ENCODE assay signal across 8 cellular contexts in genomic region chr5:55146543-55147151, GRCh38. TPM values are rescaled to one million over a fixed set of nuclear protein-coding genes. Genes with fewer than 3 reads are reported as not detected.
DNase-seq lines count a peak whose midpoint lies in the region; ATAC-seq, FAIRE-seq and TF ChIP-seq lines count a peak whose summit lies in the region.

No MANE protein-coding gene starts in this region.

- no peak overlapping the region for H2AFZ ChIP-seq in HepG2 (ENCODE audit: low read length)

- CTCF ChIA-PET in activated CD4-positive, alpha-beta T cell treated with anti-CD3 and anti-CD28 coated beads for 36 hours (lab: Charles Lee): interaction anchor here (0.6 to 4.3 kb wide), 32 partner anchors 13 to 630 kb away, joined by 3 to 57 read pairs (median 4); partner anchors contain the start of genes ESM1 and GPX8
- CTCF ChIA-PET in HepG2 (lab: Yijun Ruan, JAX; ENCODE audit: low intra/inter-chr PET ratio, low total read pairs): interaction anchor here (1.4 to 2.8 kb wide), 3 partner anchors 202 to 629 kb away, joined by 6 to 19 read pairs (median 9); partner anchors contain the start of gene SNX18

- no peak overlapping the region for H3K4me3 ChIP-seq in choroid plexus epithelial cell (ENCODE audit: low read depth, low read length)
- H3K4me3 ChIP-seq in HepG2 (replicated peaks in 1 of 3; ENCODE audit: insufficient read depth in 1 of 3, low read depth in 2 of 3, low read length in 3 of 3): no peak overlapping the region

- peaks cover 1 to 6% of the 10 kb centered on the region in 2 experiments; a peak in 2 of 5 replicates for H3K27me3 ChIP-seq in HepG2 (ENCODE audit: control insufficient read depth in 1 of 2, insufficient read depth in 2 of 2, low read length in 2 of 2)

- DNase-seq in AG20443 (ENCODE audit: low spot score): peak; percentile 84
- DNase-seq in NCI-H526 treated with DMSO at 0.1 percent for 48 hours (lab: John Stamatoyannopoulos, UW): peak; percentile 39
- peak; percentile 88 for DNase-seq in activated CD4-positive, alpha-beta T cell treated with anti-CD3 and anti-CD28 coated beads for 36 hours
- peak; percentile 92 for DNase-seq in choroid plexus epithelial cell (ENCODE audit: low read depth)
- peak; percentile 71 for DNase-seq in HepG2 (ENCODE audit: low spot score)
- peak; percentile 66 to 70 for DNase-seq in stimulated activated CD4-positive, alpha-beta T cell treated with anti-CD3 and anti-CD28 coated beads, Interleukin-4, amount 100 ng/mL, for 48 hours (ENCODE audit: low read depth in 2 of 2)

- no peak for TF ChIP-seq POLR2A in HepG2 (IDR thresholded peaks at IDR 0.05; ENCODE audit: insufficient read depth in 1 of 2, low read depth in 2 of 2, low read length in 2 of 2)

- H3K4me1 ChIP-seq in HepG2 (ENCODE audit: insufficient read depth, low read length): no peaks in the 10 kb centered on the region

- intact Hi-C loops in activated CD4-positive, alpha-beta T cell treated with anti-CD3 and anti-CD28 coated beads for 36 hours (cut with DNase I, micrococcal nuclease): loop anchor here (1.0 to 2.0 kb wide), 4 partner anchors 202 to 630 kb away; partner anchors contain the start of gene SNX18 (in 2 of the 2)
- intact Hi-C loops in HepG2 (cut with micrococcal nuclease; ENCODE audit: unreplicated experiment): loop anchor here (1.0 to 10.0 kb wide), 3 partner anchors 202 to 632 kb away; partner anchors contain the start of gene SNX18

- no peaks in the 10 kb centered on the region for H3K9me3 ChIP-seq in HepG2 (ENCODE audit: low read length)

- H3K27ac ChIP-seq in HepG2 (ENCODE audit: extremely low read length, insufficient read depth, low read length): no peak overlapping the region

- no peak overlapping the region for H3K27ac Mint-ChIP-seq in activated CD4-positive, alpha-beta T cell treated with anti-CD3 and anti-CD28 coated beads for 36 hours

- in situ Hi-C loops in HepG2 (cut with HindIII; ENCODE audit: extremely low pct_ligation_motif_present, low pct_unique_long_range_greater_than_20kb): loop anchor here (10.0 kb wide), 1 partner anchor 202 kb away; no protein-coding TSS in a partner anchor

- H3K79me2 ChIP-seq in HepG2 (ENCODE audit: insufficient read depth, low read length): no peaks in the 10 kb centered on the region

- ATAC-seq in GM19043 (IDR thresholded peaks at IDR 0.05; ENCODE audit: low read depth, unreplicated experiment) (peak; percentile 89), HG03565 (IDR thresholded peaks at IDR 0.05; ENCODE audit: unreplicated experiment) (peak; percentile 64), HepG2 (peak; percentile 94)
- peak; percentile 95 for ATAC-seq in activated CD4-positive, alpha-beta T cell treated with anti-CD3 and anti-CD28 coated beads for 36 hours

- H3K4me1 Mint-ChIP-seq in activated CD4-positive, alpha-beta T cell treated with anti-CD3 and anti-CD28 coated beads for 36 hours: peaks cover 15% of the 10 kb centered on the region

- H3K9ac ChIP-seq in HepG2 (ENCODE audit: insufficient read depth, low read depth, low read length): no peak overlapping the region

- no peak overlapping the region for H3K4me2 ChIP-seq in HepG2 (ENCODE audit: low read depth, low read length)

- H3K36me3 Mint-ChIP-seq in activated CD4-positive, alpha-beta T cell treated with anti-CD3 and anti-CD28 coated beads for 36 hours (ENCODE audit: low read depth): no peaks in the 10 kb centered on the region

- 4% methylated on average over 11 of the region's 11 CpGs for WGBS in HepG2 (ENCODE audit: low lambda C conversion rate)

- no peak overlapping the region for H3K4me3 Mint-ChIP-seq in activated CD4-positive, alpha-beta T cell treated with anti-CD3 and anti-CD28 coated beads for 36 hours

- peak; percentile 79 for TF ChIP-seq RAD21 in HepG2 (CRISPR knock-in tag; IDR thresholded peaks at IDR 0.05)

- no TSS peak for BruUV-seq in HepG2 (replicated peaks; lab: Mats Ljungman, UMichigan)

- FAIRE-seq in HepG2 (lab: Jason Lieb, UNC): peak; percentile 82

- TF ChIP-seq CTCF in choroid plexus epithelial cell (conservative IDR thresholded peaks at IDR 0.05; ENCODE audit: low read depth, low read length): peak; percentile 100
- TF ChIP-seq CTCF in HepG2 (CRISPR knock-in tag; IDR thresholded peaks at IDR 0.05): peak; percentile 91

- no peaks in the 10 kb centered on the region for H3K9me3 Mint-ChIP-seq in activated CD4-positive, alpha-beta T cell treated with anti-CD3 and anti-CD28 coated beads for 36 hours (ENCODE audit: low read depth)

- no peaks in the 10 kb centered on the region for H3K36me3 ChIP-seq in HepG2 (replicated peaks in 1 of 2; ENCODE audit: control insufficient read depth in 1 of 2, insufficient read depth in 2 of 2, low read length in 2 of 2)

- peaks cover 15% of the 10 kb centered on the region for H3K27me3 Mint-ChIP-seq in activated CD4-positive, alpha-beta T cell treated with anti-CD3 and anti-CD28 coated beads for 36 hours

- POLR2A ChIA-PET in activated CD4-positive, alpha-beta T cell treated with anti-CD3 and anti-CD28 coated beads for 36 hours (lab: Charles Lee): interaction anchor here (1.1 kb wide), 1 partner anchor 202 kb away, joined by 4 read pairs; no protein-coding TSS in a partner anchor
- POLR2A ChIA-PET in HepG2 (lab: Yijun Ruan, JAX): no interaction called here

- no peaks in the 10 kb centered on the region for H4K20me1 ChIP-seq in HepG2 (ENCODE audit: insufficient read depth, low read length)

- no peak for TF ChIP-seq EP300 in HepG2 (IDR thresholded peaks at IDR 0.05; ENCODE audit: low read depth in 2 of 2, low read length in 2 of 2)
- no peak for TF ChIP-seq EP300 in HepG2 (CRISPR knock-in tag; IDR thresholded peaks at IDR 0.05; ENCODE audit: borderline replicate concordance)

RNA-seq across cellular contexts. Expression of gene GPX8, which starts 13.3 kb away (rescaled TPM):
- not detected for total RNA-seq in activated CD4-positive, alpha-beta T cell treated with anti-CD3 and anti-CD28 coated beads for 36 hours
- total RNA-seq in HepG2 (2016; rRNA removed; fragmentation: Illumina TruSeq; extraction: Trizol): 0.32 and 0.33 TPM in 2 replicates
- 0.09 TPM in 1 of 2 replicates, not detected in the other for total RNA-seq in HepG2 (2016; cell fraction: cytosol; rRNA removed; fragmentation: Illumina TruSeq; extraction: Trizol; ENCODE audit: low read depth)
- 0.30 and 0.41 TPM in 2 replicates for total RNA-seq in HepG2 (2016; cell fraction: insoluble cytoplasmic fraction; rRNA removed; fragmentation: Illumina TruSeq; extraction: Trizol)
- 0.28 and 0.69 TPM in 2 replicates for total RNA-seq in HepG2 (2016; cell fraction: membrane; rRNA removed; fragmentation: Illumina TruSeq; extraction: Trizol)
- 0.56 TPM in 1 of 2 replicates, not detected in the other for total RNA-seq in HepG2 (2016; cell fraction: nucleus; rRNA removed; fragmentation: Illumina TruSeq; extraction: Trizol)
- polyA plus RNA-seq in HepG2 (2011; rRNA removed): 0.55 and 0.94 TPM in 2 replicates
- polyA plus RNA-seq in HepG2 (2011; cell fraction: cytosol; rRNA removed): 0.21 and 0.35 TPM in 2 replicates
- 0.05 and 0.26 TPM in 2 replicates for polyA plus RNA-seq in HepG2 (2011; cell fraction: nucleus; rRNA removed)
- polyA plus RNA-seq in HepG2 (2012): 0.59 and 1.5 TPM in 2 replicates
- polyA plus RNA-seq in HepG2 (2016; cell fraction: cytosol; fragmentation: Illumina TruSeq; extraction: Trizol; ENCODE audit: low read depth): 0.14 TPM in 1 of 2 replicates, not detected in the other
- 0.34 and 0.61 TPM in 2 replicates for polyA plus RNA-seq in HepG2 (2016; cell fraction: insoluble cytoplasmic fraction; fragmentation: Illumina TruSeq; extraction: Trizol; ENCODE audit: low read depth)
- polyA plus RNA-seq in HepG2 (2016; cell fraction: membrane; fragmentation: Illumina TruSeq; extraction: Trizol; ENCODE audit: low read depth): 0.31 TPM in 1 of 2 replicates, not detected in the other
- 0.79 and 0.97 TPM in 2 replicates for polyA plus RNA-seq in HepG2 (2016; cell fraction: nucleus; fragmentation: Illumina TruSeq; extraction: Trizol; ENCODE audit: insufficient read depth, low read depth)
- 0.42 and 10.6 TPM in 2 replicates for polyA minus RNA-seq in HepG2 (2011; rRNA and poly(A)+ RNA removed; ENCODE audit: low replicate concordance)
- 0.18 and 0.20 TPM in 2 replicates for polyA minus RNA-seq in HepG2 (2011; cell fraction: cytosol; rRNA and poly(A)+ RNA removed)
- 0.64 and 0.75 TPM in 2 replicates for polyA minus RNA-seq in HepG2 (2011; cell fraction: nucleus; rRNA and poly(A)+ RNA removed)

RNA-seq across cellular contexts. Expression of gene CDC20B, which starts 26.3 kb away (rescaled TPM):
- total RNA-seq in activated CD4-positive, alpha-beta T cell treated with anti-CD3 and anti-CD28 coated beads for 36 hours: not detected
- total RNA-seq in HepG2 (2016; rRNA removed; fragmentation: Illumina TruSeq; extraction: Trizol): not detected in 2 replicates
- not detected in 2 replicates for total RNA-seq in HepG2 (2016; cell fraction: cytosol; rRNA removed; fragmentation: Illumina TruSeq; extraction: Trizol; ENCODE audit: low read depth)
- total RNA-seq in HepG2 (2016; cell fraction: insoluble cytoplasmic fraction; rRNA removed; fragmentation: Illumina TruSeq; extraction: Trizol): not detected in 2 replicates
- total RNA-seq in HepG2 (2016; cell fraction: membrane; rRNA removed; fragmentation: Illumina TruSeq; extraction: Trizol): not detected in 2 replicates
- not detected in 2 replicates for total RNA-seq in HepG2 (2016; cell fraction: nucleus; rRNA removed; fragmentation: Illumina TruSeq; extraction: Trizol)
- not detected in 2 replicates for polyA plus RNA-seq in HepG2 (2011; rRNA removed)
- polyA plus RNA-seq in HepG2 (2011; cell fraction: cytosol; rRNA removed): not detected in 2 replicates
- polyA plus RNA-seq in HepG2 (2011; cell fraction: nucleus; rRNA removed): not detected in 2 replicates
- not detected in 2 replicates for polyA plus RNA-seq in HepG2 (2012)
- not detected in 2 replicates for polyA plus RNA-seq in HepG2 (2016; cell fraction: cytosol; fragmentation: Illumina TruSeq; extraction: Trizol; ENCODE audit: low read depth)
- polyA plus RNA-seq in HepG2 (2016; cell fraction: insoluble cytoplasmic fraction; fragmentation: Illumina TruSeq; extraction: Trizol; ENCODE audit: low read depth): not detected in 2 replicates
- polyA plus RNA-seq in HepG2 (2016; cell fraction: membrane; fragmentation: Illumina TruSeq; extraction: Trizol; ENCODE audit: low read depth): not detected in 2 replicates
- not detected in 2 replicates for polyA plus RNA-seq in HepG2 (2016; cell fraction: nucleus; fragmentation: Illumina TruSeq; extraction: Trizol; ENCODE audit: insufficient read depth, low read depth)
- not detected in 2 replicates for polyA minus RNA-seq in HepG2 (2011; rRNA and poly(A)+ RNA removed; ENCODE audit: low replicate concordance)
- not detected in 2 replicates for polyA minus RNA-seq in HepG2 (2011; cell fraction: cytosol; rRNA and poly(A)+ RNA removed)
- not detected in 2 replicates for polyA minus RNA-seq in HepG2 (2011; cell fraction: nucleus; rRNA and poly(A)+ RNA removed)

RNA-seq across cellular contexts. Expression of gene GZMA, which starts 44.2 kb away (rescaled TPM):
- 1 to 10 TPM; 2.4 TPM for total RNA-seq in activated CD4-positive, alpha-beta T cell treated with anti-CD3 and anti-CD28 coated beads for 36 hours
- total RNA-seq in HepG2 (2016; rRNA removed; fragmentation: Illumina TruSeq; extraction: Trizol): not detected in 2 replicates
- total RNA-seq in HepG2 (2016; cell fraction: cytosol; rRNA removed; fragmentation: Illumina TruSeq; extraction: Trizol; ENCODE audit: low read depth): not detected in 2 replicates
- not detected in 2 replicates for total RNA-seq in HepG2 (2016; cell fraction: insoluble cytoplasmic fraction; rRNA removed; fragmentation: Illumina TruSeq; extraction: Trizol)
- not detected in 2 replicates for total RNA-seq in HepG2 (2016; cell fraction: membrane; rRNA removed; fragmentation: Illumina TruSeq; extraction: Trizol)
- total RNA-seq in HepG2 (2016; cell fraction: nucleus; rRNA removed; fragmentation: Illumina TruSeq; extraction: Trizol): not detected in 2 replicates
- polyA plus RNA-seq in HepG2 (2011; rRNA removed): not detected in 2 replicates
- not detected in 2 replicates for polyA plus RNA-seq in HepG2 (2011; cell fraction: cytosol; rRNA removed)
- polyA plus RNA-seq in HepG2 (2011; cell fraction: nucleus; rRNA removed): not detected in 2 replicates
- not detected in 2 replicates for polyA plus RNA-seq in HepG2 (2012)
- polyA plus RNA-seq in HepG2 (2016; cell fraction: cytosol; fragmentation: Illumina TruSeq; extraction: Trizol; ENCODE audit: low read depth): not detected in 2 replicates
- not detected in 2 replicates for polyA plus RNA-seq in HepG2 (2016; cell fraction: insoluble cytoplasmic fraction; fragmentation: Illumina TruSeq; extraction: Trizol; ENCODE audit: low read depth)
- not detected in 2 replicates for polyA plus RNA-seq in HepG2 (2016; cell fraction: membrane; fragmentation: Illumina TruSeq; extraction: Trizol; ENCODE audit: low read depth)
- polyA plus RNA-seq in HepG2 (2016; cell fraction: nucleus; fragmentation: Illumina TruSeq; extraction: Trizol; ENCODE audit: insufficient read depth, low read depth): not detected in 2 replicates
- not detected in 2 replicates for polyA minus RNA-seq in HepG2 (2011; rRNA and poly(A)+ RNA removed; ENCODE audit: low replicate concordance)
- not detected in 2 replicates for polyA minus RNA-seq in HepG2 (2011; cell fraction: cytosol; rRNA and poly(A)+ RNA removed)
- not detected in 2 replicates for polyA minus RNA-seq in HepG2 (2011; cell fraction: nucleus; rRNA and poly(A)+ RNA removed)

Comparison
In these comparisons a context has a peak if more than half of its experiments do, and no peak if none do; other contexts are left out.
1. DNase-seq: peak in every context shown above with its lines; median percentile 92 in choroid plexus epithelial cell; 88 in activated CD4-positive, alpha-beta T cell treated with anti-CD3 and anti-CD28 coated beads for 36 hours; 84 in AG20443; 71 in HepG2; 68 in stimulated activated CD4-positive, alpha-beta T cell treated with anti-CD3 and anti-CD28 coated beads, Interleukin-4, amount 100 ng/mL, for 48 hours; 39 in NCI-H526 treated with DMSO at 0.1 percent for 48 hours.